Comparison of ENCODE assay signal across 32 cellular contexts in the genomic region with DNA sequence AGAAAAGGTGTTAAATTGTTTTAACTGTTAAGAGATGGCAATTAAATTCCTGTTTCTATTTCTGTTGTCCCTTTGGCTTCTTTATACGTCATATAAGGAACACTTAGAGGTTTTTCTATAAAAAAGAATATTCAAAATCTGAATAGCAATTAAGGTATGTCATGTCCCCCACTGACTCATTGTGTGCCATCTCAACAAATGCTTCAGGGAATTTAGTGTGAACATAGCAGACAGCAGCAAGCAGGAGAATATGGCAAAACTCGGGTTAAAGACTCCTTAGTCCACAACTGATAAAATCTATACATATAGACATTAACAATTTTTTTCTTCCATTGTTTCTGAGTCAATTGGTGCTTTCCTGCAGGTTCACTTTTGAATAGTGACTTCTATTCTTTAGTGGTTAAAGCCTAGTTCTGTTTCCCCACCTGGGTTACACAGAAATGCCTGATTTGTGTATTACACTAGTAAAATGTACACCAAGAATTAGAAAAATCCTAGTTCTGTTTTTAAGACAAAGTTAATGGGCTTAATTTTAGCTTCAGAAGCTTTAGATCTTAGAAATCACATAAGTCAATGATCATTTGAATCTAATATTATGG.
"Had no signal": no experiment of that assay in that cellular context is flagged by ENCODE, and none has a peak within 500 bp of the region (broad histone marks: within the 10 kb centered on the region; RNA-seq: fewer than 3 reads in every experiment).

No MANE protein-coding gene starts in this region.

- H3K27me3 Mint-ChIP-seq: activated CD8-positive, alpha-beta memory T cell treated with anti-CD3 and anti-CD28 coated beads, Interleukin-2, amount 10 ng/mL, durations not matched to agents 7 days and 5 days; activated naive CD8-positive, alpha-beta T cell treated with anti-CD3 and anti-CD28 coated beads for 36 hours; progenitor cell of endocrine pancreas had no signal

- H3K4me3 Mint-ChIP-seq: activated CD8-positive, alpha-beta memory T cell treated with anti-CD3 and anti-CD28 coated beads, Interleukin-2, amount 10 ng/mL, durations not matched to agents 7 days and 5 days; activated CD8-positive, alpha-beta T cell treated with anti-CD3 and anti-CD28 coated beads, Interleukin-2, amount 10 ng/mL, durations not matched to agents 7 days and 5 days; activated naive CD4-positive, alpha-beta T cell treated with anti-CD3 and anti-CD28 coated beads for 36 hours; activated naive CD8-positive, alpha-beta T cell treated with anti-CD3 and anti-CD28 coated beads for 36 hours; immature natural killer cell; nephron progenitor cell; T-helper 1 cell treated with Interleukin-12 subunit alpha and Interleukin-12 subunit beta and Interleukin-4 antibody, amounts not matched to agents 30 μg/mL and 1 μg/mL, for 36 hours had no signal

- ATAC-seq: activated CD4-positive, CD25-positive, alpha-beta regulatory T cell treated with anti-CD3 and anti-CD28 coated beads, Interleukin-2, amount 50 U/mL, for 24 hours; activated CD8-positive, alpha-beta memory T cell treated with anti-CD3 and anti-CD28 coated beads, Interleukin-2, amount 10 ng/mL, durations not matched to agents 7 days and 5 days; activated CD8-positive, alpha-beta T cell treated with anti-CD3 and anti-CD28 coated beads, Interleukin-2, amount 10 ng/mL, durations not matched to agents 7 days and 5 days; body of pancreas; gastroesophageal sphincter; left colon; sciatic nerve had no signal

- DNase-seq: activated CD8-positive, alpha-beta memory T cell treated with anti-CD3 and anti-CD28 coated beads, Interleukin-2, amount 10 ng/mL, durations not matched to agents 7 days and 5 days; activated CD8-positive, alpha-beta T cell treated with anti-CD3 and anti-CD28 coated beads, Interleukin-2, amount 10 ng/mL, durations not matched to agents 7 days and 5 days; activated effector memory CD4-positive, alpha-beta T cell treated with anti-CD3 and anti-CD28 coated beads, Interleukin-2, amount 50 U/mL, for 16 hours; activated naive CD4-positive, alpha-beta T cell treated with anti-CD3 and anti-CD28 coated beads for 36 hours; activated naive CD8-positive, alpha-beta T cell treated with anti-CD3 and anti-CD28 coated beads for 36 hours; adrenal gland; aorta; body of pancreas; dermis blood vessel endothelial cell; effector CD4-positive, alpha-beta T cell; erythroblast; hypothalamus; immature natural killer cell; kidney; left colon; mammary epithelial cell; nephron progenitor cell; ovary; retina; small intestine; stimulated activated CD4-positive, alpha-beta T cell treated with anti-CD3 and anti-CD28 coated beads, Interleukin-4, amount 100 ng/mL, for 4 hours; stimulated activated CD8-positive, alpha-beta memory T cell treated with anti-CD3 and anti-CD28 coated beads, Interleukin-4, amount 100 ng/mL, for 48 hours; stimulated activated naive CD4-positive, alpha-beta T cell; T-helper 9 cell; tibial artery; WERI-Rb-1 had no signal

- H3K27ac Mint-ChIP-seq: activated CD8-positive, alpha-beta memory T cell treated with anti-CD3 and anti-CD28 coated beads, Interleukin-2, amount 10 ng/mL, durations not matched to agents 7 days and 5 days; activated CD8-positive, alpha-beta T cell treated with anti-CD3 and anti-CD28 coated beads, Interleukin-2, amount 10 ng/mL, durations not matched to agents 7 days and 5 days; activated naive CD4-positive, alpha-beta T cell treated with anti-CD3 and anti-CD28 coated beads for 36 hours; activated naive CD8-positive, alpha-beta T cell treated with anti-CD3 and anti-CD28 coated beads for 36 hours; immature natural killer cell; nephron progenitor cell; progenitor cell of endocrine pancreas; T-helper 1 cell treated with Interleukin-12 subunit alpha and Interleukin-12 subunit beta and Interleukin-4 antibody, amounts not matched to agents 30 μg/mL and 1 μg/mL, for 36 hours had no signal

- H3K9me3 ChIP-seq: adrenal gland, body of pancreas, gastroesophageal sphincter, ovary, suprapubic skin, tibial artery had no signal

- H3K4me1 Mint-ChIP-seq: activated naive CD8-positive, alpha-beta T cell treated with anti-CD3 and anti-CD28 coated beads for 36 hours had no signal

- H3K4me3 ChIP-seq: adrenal gland, body of pancreas, gastroesophageal sphincter, ovary, suprapubic skin, tibial artery had no signal

- H3K4me1 ChIP-seq: adrenal gland, body of pancreas, gastroesophageal sphincter, suprapubic skin, tibial artery had no signal

- H3K9me3 Mint-ChIP-seq: activated naive CD8-positive, alpha-beta T cell treated with anti-CD3 and anti-CD28 coated beads for 36 hours; T-helper 1 cell treated with Interleukin-12 subunit alpha and Interleukin-12 subunit beta and Interleukin-4 antibody, amounts not matched to agents 30 μg/mL and 1 μg/mL, for 36 hours had no signal

- H3K27ac ChIP-seq: adrenal gland, body of pancreas, gastroesophageal sphincter, ovary, suprapubic skin, tibial artery, WERI-Rb-1 had no signal

- H3K36me3 ChIP-seq: adrenal gland, gastroesophageal sphincter, ovary, suprapubic skin, tibial artery, WERI-Rb-1 had no signal

- H3K36me3 Mint-ChIP-seq: activated CD8-positive, alpha-beta memory T cell treated with anti-CD3 and anti-CD28 coated beads, Interleukin-2, amount 10 ng/mL, durations not matched to agents 7 days and 5 days; immature natural killer cell had no signal

- H3K27me3 ChIP-seq: adrenal gland, body of pancreas, gastroesophageal sphincter, ovary, suprapubic skin, tibial artery had no signal
